ENCODE assay signal across 1 cellular context in genomic region chr16:89687092-89687940, GRCh38.
TF ChIP-seq lines count a peak whose summit lies in the region.

No MANE protein-coding gene starts in this region.

TF ChIP-seq in HepG2, 621 proteins besides CTCF, POLR2A, EP300 and RAD21 (continued from another document and continues in another):
- TF ChIP-seq HIC2 (CRISPR knock-in tag; IDR thresholded peaks at IDR 0.05; ENCODE audit: low read depth): peak; percentile 95
- no peak; the same call in 1 of the 2 replicates for TF ChIP-seq ZNF296 (CRISPR knock-in tag; conservative IDR thresholded peaks at IDR 0.05)
- peak; percentile 97; the same call in 1 of the 2 replicates for TF ChIP-seq ZC3H13 (CRISPR knock-in tag; IDR thresholded peaks at IDR 0.05)
- TF ChIP-seq HDAC1 (CRISPR knock-in tag; IDR thresholded peaks at IDR 0.05): peak; percentile 99
- TF ChIP-seq HNF1B (CRISPR knock-in tag; IDR thresholded peaks at IDR 0.05): peak; percentile 100
- TF ChIP-seq ATF3 (CRISPR knock-in tag; IDR thresholded peaks at IDR 0.05): peak; percentile 42; the same call in 1 of the 2 replicates
- TF ChIP-seq IRF1 (CRISPR knock-in tag; IDR thresholded peaks at IDR 0.05; ENCODE audit: low read depth): peak; percentile 86; the same call in 1 of the 2 replicates
- no peak for TF ChIP-seq MLLT10 (CRISPR knock-in tag; IDR thresholded peaks at IDR 0.05)
- no peak for TF ChIP-seq ZNF282 (IDR thresholded peaks at IDR 0.05; ENCODE audit: partially characterized antibody)
- TF ChIP-seq NFIB (CRISPR knock-in tag; IDR thresholded peaks at IDR 0.05; ENCODE audit: borderline replicate concordance): no peak
- TF ChIP-seq ZBTB38 (CRISPR knock-in tag; IDR thresholded peaks at IDR 0.05): peak; percentile 97
- TF ChIP-seq CREB3 (CRISPR knock-in tag; IDR thresholded peaks at IDR 0.05): peak; percentile 97
- no peak; the same call in 1 of the 2 replicates for TF ChIP-seq RFX5 (IDR thresholded peaks at IDR 0.05; ENCODE audit: low read depth, low read length)
- no peak for TF ChIP-seq CEBPZ (IDR thresholded peaks at IDR 0.05; ENCODE audit: low read length)
- TF ChIP-seq ZNF224 (CRISPR knock-in tag; IDR thresholded peaks at IDR 0.05): peak; percentile 100
- TF ChIP-seq ZNF598 (CRISPR knock-in tag; IDR thresholded peaks at IDR 0.05; ENCODE audit: borderline replicate concordance): peak; percentile 99
- peak; percentile 99 for TF ChIP-seq YEATS4 (CRISPR knock-in tag; IDR thresholded peaks at IDR 0.05; ENCODE audit: borderline replicate concordance)
- peak; percentile 98; the same call in 1 of the 2 replicates for TF ChIP-seq ZNF256 (CRISPR knock-in tag; conservative IDR thresholded peaks at IDR 0.05)
- TF ChIP-seq ZNF431 (CRISPR knock-in tag; IDR thresholded peaks at IDR 0.05; ENCODE audit: borderline replicate concordance, low read depth): peak; percentile 98; the same call in 1 of the 2 replicates
- TF ChIP-seq CREM (IDR thresholded peaks at IDR 0.05): peak; percentile 69
- TF ChIP-seq CREM (CRISPR knock-in tag; IDR thresholded peaks at IDR 0.05): no peak
- peak; percentile 98 for TF ChIP-seq AKAP8 (CRISPR knock-in tag; IDR thresholded peaks at IDR 0.05)
- TF ChIP-seq E2F2 (CRISPR knock-in tag; IDR thresholded peaks at IDR 0.05; ENCODE audit: borderline replicate concordance): peak; percentile 99
- TF ChIP-seq CBX1 (IDR thresholded peaks at IDR 0.05; ENCODE audit: low read depth): peak; percentile 97
- TF ChIP-seq PBX3 (CRISPR knock-in tag; IDR thresholded peaks at IDR 0.05; ENCODE audit: borderline replicate concordance): peak; percentile 84
- TF ChIP-seq GATAD2A (CRISPR knock-in tag; IDR thresholded peaks at IDR 0.05): peak; percentile 95
- TF ChIP-seq KAT2B (IDR thresholded peaks at IDR 0.05; ENCODE audit: borderline replicate concordance, low read depth, low read length): no peak
- peak; percentile 95; the same call in 1 of the 2 replicates for TF ChIP-seq CENPBD1 (CRISPR knock-in tag; IDR thresholded peaks at IDR 0.05; ENCODE audit: borderline replicate concordance, low read depth)
- peak; percentile 56 for TF ChIP-seq ONECUT2 (CRISPR knock-in tag; IDR thresholded peaks at IDR 0.05)
- TF ChIP-seq KMT2B (CRISPR knock-in tag; IDR thresholded peaks at IDR 0.05): peak; percentile 89
- TF ChIP-seq HOXA7 (CRISPR knock-in tag; IDR thresholded peaks at IDR 0.05): no peak
- peak; percentile 99 for TF ChIP-seq ZFP90 (CRISPR knock-in tag; IDR thresholded peaks at IDR 0.05; ENCODE audit: borderline replicate concordance)
- TF ChIP-seq HOMEZ (CRISPR knock-in tag; IDR thresholded peaks at IDR 0.05; ENCODE audit: low read depth): peak; percentile 93
- TF ChIP-seq ZSCAN5A (CRISPR knock-in tag; IDR thresholded peaks at IDR 0.05; ENCODE audit: borderline replicate concordance): peak; percentile 98; the same call in 1 of the 2 replicates
- no peak for TF ChIP-seq ZNF496 (CRISPR knock-in tag; IDR thresholded peaks at IDR 0.05; ENCODE audit: insufficient replicate concordance)
- TF ChIP-seq ZNF451 (CRISPR knock-in tag; IDR thresholded peaks at IDR 0.05): peak; percentile 94
- peak; percentile 86 for TF ChIP-seq THRA (CRISPR knock-in tag; IDR thresholded peaks at IDR 0.05; ENCODE audit: borderline replicate concordance)
- TF ChIP-seq ZKSCAN5 (CRISPR knock-in tag; IDR thresholded peaks at IDR 0.05): peak; percentile 64
- TF ChIP-seq FOXO1 (CRISPR knock-in tag; IDR thresholded peaks at IDR 0.05): peak; percentile 98
- TF ChIP-seq NCOA2 (CRISPR knock-in tag; IDR thresholded peaks at IDR 0.05): peak; percentile 94
- peak; percentile 97 for TF ChIP-seq NFKBIZ (CRISPR knock-in tag; IDR thresholded peaks at IDR 0.05)
- TF ChIP-seq ZNF414 (CRISPR knock-in tag; IDR thresholded peaks at IDR 0.05): peak; percentile 88; the same call in 1 of the 2 replicates
- TF ChIP-seq ZNF616 (CRISPR knock-in tag; IDR thresholded peaks at IDR 0.05; ENCODE audit: low read depth): peak; percentile 97
- TF ChIP-seq ARNT2 (CRISPR knock-in tag; IDR thresholded peaks at IDR 0.05; ENCODE audit: low read depth): peak; percentile 93
- TF ChIP-seq ZNF12 (CRISPR knock-in tag; IDR thresholded peaks at IDR 0.05): peak; percentile 94
- TF ChIP-seq MIXL1 (CRISPR knock-in tag; IDR thresholded peaks at IDR 0.05): peak; percentile 97
- peak; percentile 99 for TF ChIP-seq ZNF232 (CRISPR knock-in tag; IDR thresholded peaks at IDR 0.05; ENCODE audit: borderline replicate concordance)
- TF ChIP-seq ZNF274 (CRISPR knock-in tag; IDR thresholded peaks at IDR 0.05): peak; percentile 95; the same call in 1 of the 2 replicates
- TF ChIP-seq MED13 (CRISPR knock-in tag; IDR thresholded peaks at IDR 0.05): peak; percentile 93
- peak; percentile 79 for TF ChIP-seq GFI1 (CRISPR knock-in tag; IDR thresholded peaks at IDR 0.05; ENCODE audit: borderline replicate concordance)
